1 cellular context compared by ENCODE assay signal in the genomic region with DNA sequence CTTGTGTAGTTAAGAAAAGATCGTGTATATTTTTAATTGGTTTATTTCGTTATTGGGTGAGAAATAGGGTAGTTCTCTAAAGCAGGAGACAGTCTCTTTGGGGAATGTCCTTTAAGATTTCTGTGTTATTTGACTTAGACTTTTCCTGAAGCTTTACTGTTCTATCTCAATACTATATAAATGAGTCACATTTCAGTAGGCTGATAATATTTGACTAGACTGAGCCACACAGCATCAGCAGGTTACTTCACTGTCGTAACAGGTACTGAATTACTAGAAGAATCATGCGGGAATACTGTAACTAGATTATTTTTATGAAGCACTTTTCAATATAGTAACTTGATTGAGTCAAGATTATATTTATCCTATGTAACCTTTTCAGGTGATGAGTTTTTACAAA.
TF ChIP-seq lines count a peak whose summit lies in the region.

No MANE protein-coding gene starts in this region.

TF ChIP-seq in HEK293, 187 proteins besides CTCF, POLR2A, EP300 and RAD21 (continued from another document):
- TF ChIP-seq, protein P1, sequence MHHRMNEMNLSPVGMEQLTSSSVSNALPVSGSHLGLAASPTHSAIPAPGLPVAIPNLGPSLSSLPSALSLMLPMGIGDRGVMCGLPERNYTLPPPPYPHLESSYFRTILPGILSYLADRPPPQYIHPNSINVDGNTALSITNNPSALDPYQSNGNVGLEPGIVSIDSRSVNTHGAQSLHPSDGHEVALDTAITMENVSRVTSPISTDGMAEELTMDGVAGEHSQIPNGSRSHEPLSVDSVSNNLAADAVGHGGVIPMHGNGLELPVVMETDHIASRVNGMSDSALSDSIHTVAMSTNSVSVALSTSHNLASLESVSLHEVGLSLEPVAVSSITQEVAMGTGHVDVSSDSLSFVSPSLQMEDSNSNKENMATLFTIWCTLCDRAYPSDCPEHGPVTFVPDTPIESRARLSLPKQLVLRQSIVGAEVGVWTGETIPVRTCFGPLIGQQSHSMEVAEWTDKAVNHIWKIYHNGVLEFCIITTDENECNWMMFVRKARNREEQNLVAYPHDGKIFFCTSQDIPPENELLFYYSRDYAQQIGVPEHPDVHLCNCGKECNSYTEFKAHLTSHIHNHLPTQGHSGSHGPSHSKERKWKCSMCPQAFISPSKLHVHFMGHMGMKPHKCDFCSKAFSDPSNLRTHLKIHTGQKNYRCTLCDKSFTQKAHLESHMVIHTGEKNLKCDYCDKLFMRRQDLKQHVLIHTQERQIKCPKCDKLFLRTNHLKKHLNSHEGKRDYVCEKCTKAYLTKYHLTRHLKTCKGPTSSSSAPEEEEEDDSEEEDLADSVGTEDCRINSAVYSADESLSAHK (tag by site-specific recombination; IDR thresholded peaks at IDR 0.05) = no peak
- no peak for TF ChIP-seq ZFP69B (tag by site-specific recombination; IDR thresholded peaks at IDR 0.05)
- no peak for TF ChIP-seq BCL11A (tag by site-specific recombination; IDR thresholded peaks at IDR 0.05; ENCODE audit: low read depth)
- no peak for TF ChIP-seq ZNF560 (tag by site-specific recombination; IDR thresholded peaks at IDR 0.05; ENCODE audit: borderline replicate concordance)
- TF ChIP-seq ZNF211 (tag by site-specific recombination; IDR thresholded peaks at IDR 0.05; ENCODE audit: low read depth) = no peak
- TF ChIP-seq, protein P2, sequence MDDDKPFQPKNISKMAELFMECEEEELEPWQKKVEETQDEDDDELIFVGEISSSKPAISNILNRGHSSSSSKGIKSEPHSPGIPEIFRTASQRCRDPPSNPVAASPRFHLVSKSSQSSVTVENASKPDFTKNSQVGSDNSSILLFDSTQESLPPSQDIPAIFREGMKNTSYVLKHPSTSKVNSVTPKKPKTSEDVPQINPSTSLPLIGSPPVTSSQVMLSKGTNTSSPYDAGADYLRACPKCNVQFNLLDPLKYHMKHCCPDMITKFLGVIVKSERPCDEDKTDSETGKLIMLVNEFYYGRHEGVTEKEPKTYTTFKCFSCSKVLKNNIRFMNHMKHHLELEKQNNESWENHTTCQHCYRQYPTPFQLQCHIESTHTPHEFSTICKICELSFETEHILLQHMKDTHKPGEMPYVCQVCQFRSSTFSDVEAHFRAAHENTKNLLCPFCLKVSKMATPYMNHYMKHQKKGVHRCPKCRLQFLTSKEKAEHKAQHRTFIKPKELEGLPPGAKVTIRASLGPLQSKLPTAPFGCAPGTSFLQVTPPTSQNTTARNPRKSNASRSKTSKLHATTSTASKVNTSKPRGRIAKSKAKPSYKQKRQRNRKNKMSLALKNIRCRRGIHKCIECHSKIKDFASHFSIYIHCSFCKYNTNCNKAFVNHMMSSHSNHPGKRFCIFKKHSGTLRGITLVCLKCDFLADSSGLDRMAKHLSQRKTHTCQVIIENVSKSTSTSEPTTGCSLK (tag by site-specific recombination; IDR thresholded peaks at IDR 0.05) = no peak
- no peak for TF ChIP-seq ZNF280D (tag by site-specific recombination; IDR thresholded peaks at IDR 0.05)
- TF ChIP-seq PRDM6 (tag by site-specific recombination; IDR thresholded peaks at IDR 0.05) = 0 out of 2 replicates have a peak, but pooled peaks have one; percentile 22
- TF ChIP-seq EGR2 (tag by site-specific recombination; IDR thresholded peaks at IDR 0.05; ENCODE audit: low read depth) = no peak
- peak; percentile 48; the same call in 1 of the 2 replicates for TF ChIP-seq SCRT2 (tag by site-specific recombination; IDR thresholded peaks at IDR 0.05)
- no peak for TF ChIP-seq PATZ1 (tag by site-specific recombination; IDR thresholded peaks at IDR 0.05)
- TF ChIP-seq ZNF76 (tag by site-specific recombination; IDR thresholded peaks at IDR 0.05; ENCODE audit: borderline replicate concordance, low read depth) = no peak
- no peak for TF ChIP-seq ZNF677 (tag by site-specific recombination; IDR thresholded peaks at IDR 0.05)
- no peak for TF ChIP-seq ZSCAN16 (tag by site-specific recombination; IDR thresholded peaks at IDR 0.05)
- TF ChIP-seq, protein P3, sequence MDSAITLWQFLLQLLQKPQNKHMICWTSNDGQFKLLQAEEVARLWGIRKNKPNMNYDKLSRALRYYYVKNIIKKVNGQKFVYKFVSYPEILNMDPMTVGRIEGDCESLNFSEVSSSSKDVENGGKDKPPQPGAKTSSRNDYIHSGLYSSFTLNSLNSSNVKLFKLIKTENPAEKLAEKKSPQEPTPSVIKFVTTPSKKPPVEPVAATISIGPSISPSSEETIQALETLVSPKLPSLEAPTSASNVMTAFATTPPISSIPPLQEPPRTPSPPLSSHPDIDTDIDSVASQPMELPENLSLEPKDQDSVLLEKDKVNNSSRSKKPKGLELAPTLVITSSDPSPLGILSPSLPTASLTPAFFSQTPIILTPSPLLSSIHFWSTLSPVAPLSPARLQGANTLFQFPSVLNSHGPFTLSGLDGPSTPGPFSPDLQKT (IDR thresholded peaks at IDR 0.05; ENCODE audit: borderline replicate concordance, low read depth, low read length) = no peak
- no peak for TF ChIP-seq YY1 (tag by site-specific recombination; IDR thresholded peaks at IDR 0.05)
- no peak for TF ChIP-seq BCL11B (tag by site-specific recombination; IDR thresholded peaks at IDR 0.05; ENCODE audit: low read depth)
- TF ChIP-seq ZNF510 (tag by site-specific recombination; IDR thresholded peaks at IDR 0.05; ENCODE audit: insufficient replicate concordance) = no peak
